12 cellular contexts compared by ENCODE assay signal in the genomic region with DNA sequence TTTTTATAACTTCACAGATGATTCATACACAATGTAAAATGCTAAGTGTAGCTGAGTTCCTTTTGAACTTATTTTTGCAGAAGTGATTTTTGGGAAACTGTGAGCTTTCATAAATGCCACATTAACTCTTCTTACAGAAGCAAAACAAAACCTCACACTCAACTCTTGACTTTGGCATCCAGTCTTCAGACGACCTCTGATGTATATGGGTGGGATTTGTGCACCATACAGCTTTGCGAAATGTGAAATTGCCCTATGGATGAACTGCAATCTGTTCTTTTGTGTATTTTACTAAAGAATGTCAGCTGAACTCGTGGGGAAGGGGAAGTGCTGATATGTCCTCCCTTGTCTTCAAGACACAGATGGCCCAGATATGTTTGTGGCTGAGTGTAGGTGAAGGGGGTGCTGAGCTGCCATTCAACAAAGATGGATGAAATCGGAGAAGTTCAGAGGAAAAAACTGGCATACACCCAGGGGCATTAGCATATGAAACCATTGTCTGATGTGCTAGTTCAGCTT.
DNase-seq lines count a peak whose midpoint lies in the region; ATAC-seq and TF ChIP-seq lines count a peak whose summit lies in the region.
"Had no signal": no experiment of that assay in that cellular context is flagged by ENCODE, and none has a peak within 500 bp of the region (broad histone marks: within the 10 kb centered on the region; RNA-seq: fewer than 3 reads in every experiment).

No MANE protein-coding gene starts in this region.

- no peak overlapping the region for H3K27ac ChIP-seq in A673 (ENCODE audit: low read depth, low read length, poor library complexity, severe bottlenecking)
- H3K27ac ChIP-seq: thyroid gland had no signal

- POLR2A ChIA-PET in A673 (lab: Charles Lee; ENCODE audit: low non-redundant PET) = no interaction called here

- intact Hi-C loops in A673 (cut with micrococcal nuclease; ENCODE audit: unreplicated experiment) = no loop called here

- H3K36me3 ChIP-seq in A673 (ENCODE audit: insufficient read depth, low read length, poor library complexity, severe bottlenecking) = no peaks in the 10 kb centered on the region
- H3K36me3 ChIP-seq: thyroid gland had no signal

- no peak for ATAC-seq in GM19023 (IDR thresholded peaks at IDR 0.05; ENCODE audit: unreplicated experiment)

- TF ChIP-seq CTCF in A673 (conservative IDR thresholded peaks at IDR 0.05; ENCODE audit: low read depth, low read length) (no peak), GM20000 (IDR thresholded peaks at IDR 0.05; ENCODE audit: extremely low read depth, missing control alignments) (no peak), choroid plexus epithelial cell (conservative IDR thresholded peaks at IDR 0.05; ENCODE audit: low read depth, low read length) (no peak)

- peaks cover 49% of the 10 kb centered on the region for H3K4me1 ChIP-seq in A673 (ENCODE audit: insufficient read depth, low read length, poor library complexity, severe bottlenecking)
- H3K4me1 ChIP-seq: Caco-2, thyroid gland had no signal

- no TSS peak for BruUV-seq in A673 (replicated peaks; lab: Mats Ljungman, UMichigan)

- H3K4me3 ChIP-seq in A673 (ENCODE audit: low read depth, low read length, poor library complexity, severe bottlenecking) (no peak overlapping the region), choroid plexus epithelial cell (ENCODE audit: low read depth, low read length) (no peak overlapping the region)
- H3K4me3 ChIP-seq: thyroid gland had no signal

- DNase-seq in A673 (ENCODE audit: low spot score) = peak; percentile 80
- peak; percentile 8 for DNase-seq in GM20000 (ENCODE audit: low spot score)
- DNase-seq in NOMO-1 (lab: John Stamatoyannopoulos, UW; ENCODE audit: unreplicated experiment in 2 of 2) = peak; percentile 55 to 81
- peak; percentile 66 for DNase-seq in choroid plexus epithelial cell (ENCODE audit: low read depth)
- no peak for DNase-seq in HT-29 (ENCODE audit: low spot score)
- no peak for DNase-seq in C1 segment of cervical spinal cord (lab: John Stamatoyannopoulos, UW)
- no peak for DNase-seq in AG08396 (ENCODE audit: low spot score)
- DNase-seq: Caco-2; stimulated activated CD4-positive, alpha-beta T cell treated with anti-CD3 and anti-CD28 coated beads, Interleukin-15, amount 100 ng/mL, for 24 hours; SW 1271; thyroid gland had no signal

- CTCF ChIA-PET in A673 (lab: Charles Lee) = no interaction called here

- H3K27me3 ChIP-seq in A673 (replicated peaks; ENCODE audit: insufficient read depth, low read depth, low read length, poor library complexity) = no peaks in the 10 kb centered on the region
- H3K27me3 ChIP-seq: thyroid gland had no signal

- no peaks in the 10 kb centered on the region for H3K9me3 ChIP-seq in A673 (ENCODE audit: low read depth, low read length, poor library complexity, severe bottlenecking)
- H3K9me3 ChIP-seq: Caco-2, thyroid gland had no signal

Comparison
In these comparisons a context has a peak if more than half of its experiments do, and no peak if none do; other contexts are left out.
1. DNase-seq: peak in A673 (single experiment), GM20000 (single experiment), NOMO-1 (2 of 2) and choroid plexus epithelial cell (single experiment); none in HT-29 (single experiment), C1 segment of cervical spinal cord (0 of 14) and AG08396 (single experiment).